In the genomic region with DNA sequence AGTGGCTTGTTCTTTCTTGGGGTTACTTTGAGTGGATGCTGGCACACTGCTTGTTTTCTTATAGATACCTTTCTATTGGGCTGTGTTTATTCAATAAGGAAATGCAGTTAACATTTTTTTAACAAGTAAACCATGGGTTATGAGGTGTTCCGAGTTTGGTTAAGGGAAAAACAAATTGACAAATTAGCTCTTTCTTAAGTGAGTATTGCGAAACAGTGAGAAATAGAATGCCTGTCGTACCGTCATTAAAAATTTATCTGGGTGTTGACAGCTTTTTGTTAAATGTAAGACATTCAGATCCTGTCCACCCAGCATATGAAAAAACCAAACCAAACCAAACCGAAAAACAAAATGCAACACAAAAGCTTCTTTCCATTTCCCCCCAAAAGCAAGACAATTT, we compare ENCODE assay signal across 19 cellular contexts. TPM values are rescaled to one million over a fixed set of nuclear protein-coding genes. Genes with fewer than 3 reads are reported as not detected.
DNase-seq lines count a peak whose midpoint lies in the region; ATAC-seq and TF ChIP-seq lines count a peak whose summit lies in the region.
"Had no signal": no experiment of that assay in that cellular context is flagged by ENCODE, and none has a peak within 500 bp of the region (broad histone marks: within the 10 kb centered on the region; RNA-seq: fewer than 3 reads in every experiment).

No MANE protein-coding gene starts in this region.

- H3K79me1 ChIP-seq in trophoblast cell (ENCODE audit: low read length) = peaks cover 3% of the 10 kb centered on the region

- no peak overlapping the region for H2BK12ac ChIP-seq in trophoblast cell (ENCODE audit: low read length)

- TF ChIP-seq CTCF in left ventricle myocardium inferior (IDR thresholded peaks at IDR 0.05; ENCODE audit: borderline replicate concordance) = no peak
- no peak for TF ChIP-seq CTCF in heart right ventricle (IDR thresholded peaks at IDR 0.05)
- no peak for TF ChIP-seq CTCF in esophagus muscularis mucosa (IDR thresholded peaks at IDR 0.05)
- no peak for TF ChIP-seq CTCF in lower leg skin (IDR thresholded peaks at IDR 0.05)

- no peak for TF ChIP-seq EP300 in esophagus muscularis mucosa (IDR thresholded peaks at IDR 0.05)

- H3K27ac ChIP-seq in left ventricle myocardium inferior (replicated peaks) (peak overlapping the region; percentile 46), heart right ventricle (peak overlapping the region in 5 of 10 donors; percentile 29 to 57 (median 48)), esophagus muscularis mucosa (replicated peaks in 1 of 4) (peak overlapping the region; percentile 3 to 62 (median 44)), trophoblast cell (ENCODE audit: low read depth, low read length) (no peak overlapping the region)
- H3K27ac ChIP-seq: suprapubic skin had no signal

- no peak overlapping the region for H4K8ac ChIP-seq in trophoblast cell (ENCODE audit: low read depth, low read length)

- H4K91ac ChIP-seq in trophoblast cell (ENCODE audit: low read depth, low read length) = no peak overlapping the region

- H3K27me3 ChIP-seq in left ventricle myocardium inferior (ENCODE audit: low read depth) (no peaks in the 10 kb centered on the region), heart right ventricle (no peaks in the 10 kb centered on the region), esophagus muscularis mucosa (no peaks in the 10 kb centered on the region), trophoblast cell (ENCODE audit: insufficient read depth, low read length) (no peaks in the 10 kb centered on the region)
- H3K27me3 ChIP-seq: suprapubic skin had no signal

- H3K4me3 ChIP-seq in left ventricle myocardium inferior = no peak overlapping the region
- no peak overlapping the region for H3K4me3 ChIP-seq in heart right ventricle
- no peak overlapping the region for H3K4me3 ChIP-seq in esophagus muscularis mucosa
- H3K4me3 ChIP-seq in trophoblast cell (ENCODE audit: low read depth, low read length) = no peak overlapping the region
- H3K4me3 ChIP-seq in lower leg skin (ENCODE audit: low read depth, poor library complexity, severe bottlenecking) = no peak overlapping the region
- H3K4me3 ChIP-seq: suprapubic skin had no signal

- H2AK5ac ChIP-seq in trophoblast cell (ENCODE audit: low read length) = no peak overlapping the region

- H3K14ac ChIP-seq in trophoblast cell (ENCODE audit: low read length) = no peak overlapping the region

- no peak overlapping the region for H2BK120ac ChIP-seq in trophoblast cell (ENCODE audit: insufficient read depth, low read length, poor library complexity)

- H3K79me2 ChIP-seq in trophoblast cell (ENCODE audit: control insufficient read depth, insufficient read depth, low read length, poor library complexity) = peaks cover 38% of the 10 kb centered on the region

- WGBS in heart right ventricle, 2 donors = 67 to 71% methylated on average over 5 of the region's 5 CpGs
- WGBS in esophagus muscularis mucosa = 73% methylated on average over 5 of the region's 5 CpGs
- 100% methylated on average over 1 of the region's 5 CpGs for WGBS in trophoblast cell (ENCODE audit: extremely low coverage, insufficient coverage, insufficient read length)
- 59 to 69% methylated on average over 5 of the region's 5 CpGs for WGBS in lower leg skin, 2 donors

- H3K9me3 ChIP-seq in left ventricle myocardium inferior (replicated peaks) = no peaks in the 10 kb centered on the region
- H3K9me3 ChIP-seq in heart right ventricle = no peaks in the 10 kb centered on the region
- no peaks in the 10 kb centered on the region for H3K9me3 ChIP-seq in esophagus muscularis mucosa
- no peaks in the 10 kb centered on the region for H3K9me3 ChIP-seq in trophoblast cell (ENCODE audit: insufficient read depth, low read depth, low read length)
- H3K9me3 ChIP-seq: suprapubic skin had no signal

- no peak overlapping the region for H3K9ac ChIP-seq in trophoblast cell (ENCODE audit: low read length)

- no peak overlapping the region for H4K12ac ChIP-seq in trophoblast cell (ENCODE audit: low read depth, low read length)

- no peak for DNase-seq in left ventricle myocardium inferior
- no peak for DNase-seq in heart right ventricle
- DNase-seq in esophagus muscularis mucosa (ENCODE audit: extremely low spot score) = no peak
- peak in 1 of 2 donors; percentile 62 for DNase-seq in trophoblast cell
- DNase-seq in dedifferentiated amniotic fluid mesenchymal stem cell (ENCODE audit: extremely low spot score) = no peak
- no peak for DNase-seq in A172 (ENCODE audit: low spot score)
- DNase-seq in lower leg skin (ENCODE audit: low spot score in 2 of 2) = no peak
- DNase-seq: activated B cell treated with CpG ODN at 0.5 μM for 24 hours; activated CD8-positive, alpha-beta memory T cell treated with anti-CD3 and anti-CD28 coated beads, Interleukin-2, amount 10 ng/mL, durations not matched to agents 7 days and 5 days; activated effector memory CD4-positive, alpha-beta T cell treated with anti-CD3 and anti-CD28 coated beads, Interleukin-2, amount 50 U/mL, for 16 hours; cortex of kidney; GDM1; HCEC 1CT; hippocampal formation; NCI-H1092; NCI-H774; T-cell had no signal

- no peak overlapping the region for H2BK5ac ChIP-seq in trophoblast cell (ENCODE audit: low read depth, low read length, poor library complexity)

- H2AFZ ChIP-seq in trophoblast cell (ENCODE audit: insufficient read depth, low read length, poor library complexity) = no peak overlapping the region

- no peak overlapping the region for H3K4me2 ChIP-seq in trophoblast cell (ENCODE audit: low read length)

- H3K4me1 ChIP-seq in left ventricle myocardium inferior (peaks cover 76% of the 10 kb centered on the region), heart right ventricle (peaks cover 5 to 78% (median 50%) of the 10 kb centered on the region in 9 donors), esophagus muscularis mucosa (peaks cover 32 to 71% (median 48%) of the 10 kb centered on the region in 4 donors), trophoblast cell (ENCODE audit: control insufficient read depth in 1 of 2, insufficient read depth in 2 of 2, low read length in 2 of 2) (peaks cover 3 to 7% of the 10 kb centered on the region in 2 experiments)

- H3K36me3 ChIP-seq in left ventricle myocardium inferior (no peaks in the 10 kb centered on the region), heart right ventricle (peaks cover 0 to 9% (median 0%) of the 10 kb centered on the region in 9 donors), esophagus muscularis mucosa (peaks cover 0 to 7% (median 0%) of the 10 kb centered on the region in 4 donors), trophoblast cell (ENCODE audit: control insufficient read depth in 1 of 2, insufficient read depth in 2 of 2, low read length in 2 of 2) (peaks cover 2% of the 10 kb centered on the region in 2 experiments)
- H3K36me3 ChIP-seq: suprapubic skin had no signal

- H3K18ac ChIP-seq in trophoblast cell (ENCODE audit: low read length) = no peak overlapping the region

- no peak for TF ChIP-seq POLR2A in esophagus muscularis mucosa (IDR thresholded peaks at IDR 0.05; ENCODE audit: low read depth)
- TF ChIP-seq POLR2A in lower leg skin (IDR thresholded peaks at IDR 0.05) = no peak

- H3K23ac ChIP-seq in trophoblast cell (ENCODE audit: low read length) = no peak overlapping the region

- peak overlapping the region; percentile 68 for H3K4ac ChIP-seq in trophoblast cell (ENCODE audit: low read depth, low read length)

- no peak for ATAC-seq in heart right ventricle
- no peak for ATAC-seq in HG03159 (IDR thresholded peaks at IDR 0.05; ENCODE audit: unreplicated experiment)
- ATAC-seq: activated CD8-positive, alpha-beta memory T cell treated with anti-CD3 and anti-CD28 coated beads, Interleukin-2, amount 10 ng/mL, durations not matched to agents 7 days and 5 days; T-cell had no signal

- intact Hi-C loops in left ventricle myocardium inferior (cut with micrococcal nuclease) = no loop called here
- intact Hi-C loops in heart right ventricle (cut with DNase I) = loop anchor here in 1 of 10 donors (10.0 kb wide), 1 partner anchor 51 kb away; no protein-coding TSS in a partner anchor
- intact Hi-C loops in esophagus muscularis mucosa (cut with DNase I) = no loop called here
- intact Hi-C loops in lower leg skin (cut with DNase I; ENCODE audit: low total_unique reads) = no loop called here

RNA-seq across cellular contexts. Expression of gene CUX1, which starts 6.2 kb away (rescaled TPM):
- 125 TPM for total RNA-seq in left ventricle myocardium inferior
- 100 to 1,000 TPM in 9 of 10 donors, 10 to 100 TPM in 1; 97.3 to 176 (median 149) TPM for total RNA-seq in heart right ventricle
- polyA plus RNA-seq in heart right ventricle = 10 to 100 TPM; 34.5 to 39.7 TPM
- total RNA-seq in esophagus muscularis mucosa = 100 to 1,000 TPM in 2 of 4 donors, 10 to 100 TPM in 2; 61.5 to 136 (median 92.3) TPM
- 39.0 and 43.1 TPM in 2 replicates for polyA plus RNA-seq in trophoblast cell (2013)
- total RNA-seq in A172 (2014; rRNA removed; shearing (Covaris generic)) = 32.1 and 36.5 TPM in 2 replicates
- 10 to 100 TPM; 40.8 to 62.1 (median 43.8) TPM for total RNA-seq in lower leg skin
